In genomic region chrX:110002300-110003166, GRCh38 we compare ENCODE assay signal across 8 cellular contexts. TPM values are rescaled to one million over a fixed set of nuclear protein-coding genes. Genes with fewer than 3 reads are reported as not detected.
DNase-seq lines count a peak whose midpoint lies in the region; ATAC-seq and TF ChIP-seq lines count a peak whose summit lies in the region.

Gene TMEM164 (plus strand): TSS chrX:110003114. CDS start chrX:110003775, 661 bp downstream.

- CTCF ChIA-PET in PC-9 (lab: Charles Lee), result interaction anchor here (1.0 kb wide), 1 partner anchor 144 kb away, joined by 7 read pairs; no protein-coding TSS in a partner anchor

- no peaks in the 10 kb centered on the region for H3K36me3 ChIP-seq in HUES64 (ENCODE audit: insufficient read depth, low read length)
- H3K36me3 ChIP-seq in PC-9 (ENCODE audit: low read depth), result no peaks in the 10 kb centered on the region
- H3K36me3 ChIP-seq in muscle layer of duodenum (ENCODE audit: control insufficient read depth in 1 of 2, insufficient read depth in 2 of 2, low read length in 2 of 2), result no peaks in the 10 kb centered on the region

- intact Hi-C loops in PC-9 (cut with micrococcal nuclease; ENCODE audit: unreplicated experiment), result loop anchor here (1.0 to 5.0 kb wide), 4 partner anchors 50 to 400 kb away; no protein-coding TSS in a partner anchor

- H2AFZ ChIP-seq in PC-9, result peak within 1 kb of the TSS; percentile 91

- ATAC-seq in GM21423 (IDR thresholded peaks at IDR 0.05; ENCODE audit: unreplicated experiment) (peak; percentile 85), esophagus mucosa (peak; percentile 85)

- DNase-seq in D341Med (ENCODE audit: low spot score), result peak; percentile 82
- DNase-seq in PC-9, result peak; percentile 70 to 94
- DNase-seq in activated T-cell treated with anti-CD3 and anti-CD28 coated beads, Interleukin-2, amount 50 U/mL, for 1 hour, result peak; percentile 80
- peak; percentile 70 to 78 for DNase-seq in stimulated activated CD8-positive, alpha-beta memory T cell treated with anti-CD3 and anti-CD28 coated beads, Interleukin-7, amount 100 ng/mL, for 4 hours (ENCODE audit: low read depth in 2 of 2)

- under 1% methylated on average over 78 of the region's 83 CpGs for WGBS in HUES64

- no TSS peak for BruUV-seq in PC-9 (replicated peaks; lab: Mats Ljungman, UMichigan)

- H3F3A ChIP-seq in PC-9 (ENCODE audit: insufficient read depth, low read depth), result peaks cover 15% of the 10 kb centered on the region; the same call in 1 of the 2 replicates

- no peaks in the 10 kb centered on the region for H3K9me2 ChIP-seq in PC-9 (ENCODE audit: insufficient read depth)

- peak within 1 kb of the TSS; percentile 89 for H3K4me2 ChIP-seq in PC-9

- POLR2A ChIA-PET in PC-9 (lab: Charles Lee; ENCODE audit: unreplicated experiment), result interaction anchor here (0.5 to 0.7 kb wide), 5 partner anchors 65 to 1736 kb away, joined by 3 to 15 read pairs (median 3); no protein-coding TSS in a partner anchor

- H3K4me1 ChIP-seq in HUES64 (ENCODE audit: insufficient read depth, low read length), result no peaks in the 10 kb centered on the region
- peaks cover 37% of the 10 kb centered on the region for H3K4me1 ChIP-seq in PC-9 (replicated peaks; ENCODE audit: insufficient read depth)
- H3K4me1 ChIP-seq in muscle layer of duodenum (ENCODE audit: control insufficient read depth in 1 of 2, insufficient read depth in 2 of 2, low read length in 2 of 2), result peaks cover 6 to 13% of the 10 kb centered on the region in 2 donors

- H3K9me3 ChIP-seq in HUES64 (ENCODE audit: insufficient read depth, low read depth, low read length) (no peaks in the 10 kb centered on the region), PC-9 (ENCODE audit: insufficient read depth, low read depth) (no peaks in the 10 kb centered on the region), muscle layer of duodenum (ENCODE audit: control insufficient read depth in 1 of 2, low read length in 2 of 2) (no peaks in the 10 kb centered on the region)

- peaks cover 41% of the 10 kb centered on the region for H3K79me2 ChIP-seq in PC-9 (ENCODE audit: low read depth)

- H3K27me3 ChIP-seq in HUES64 (ENCODE audit: insufficient read depth, low read length) (no peaks in the 10 kb centered on the region), PC-9 (ENCODE audit: insufficient read depth, low read depth) (no peaks in the 10 kb centered on the region), muscle layer of duodenum (ENCODE audit: low read depth, low read length) (no peaks in the 10 kb centered on the region)

- no peak for TF ChIP-seq CTCF in PC-9 (conservative IDR thresholded peaks at IDR 0.05)

- peak within 1 kb of the TSS; percentile 71 for H3K9ac ChIP-seq in HUES64 (ENCODE audit: low read depth, low read length)

- no peaks in the 10 kb centered on the region for H4K20me1 ChIP-seq in PC-9 (ENCODE audit: insufficient read depth)

- H3K4me3 ChIP-seq in HUES64 (ENCODE audit: low read length) (peak within 1 kb of the TSS; percentile 69), PC-9 (peak within 1 kb of the TSS; percentile 70), muscle layer of duodenum (ENCODE audit: low read depth in 1 of 2, low read length in 2 of 2) (peak within 1 kb of the TSS; percentile 59 to 63)

- H3K27ac ChIP-seq in HUES64 (ENCODE audit: low read depth, low read length), result peak within 1 kb of the TSS; percentile 55; the same call in 1 of the 2 replicates
- H3K27ac ChIP-seq in PC-9, result peak within 1 kb of the TSS; percentile 72
- peak within 1 kb of the TSS; percentile 60 for H3K27ac ChIP-seq in muscle layer of duodenum (ENCODE audit: low read length)

RNA-seq across cellular contexts. Expression of gene TMEM164, which starts in this region (rescaled TPM):
- polyA plus RNA-seq in HUES64 (2013, experiment 1 of 2), result 11.2 TPM
- polyA plus RNA-seq in HUES64 (2013, experiment 2 of 2), result 12.0 TPM
- total RNA-seq in PC-9 (2021), result 44.5 and 53.1 TPM in 2 replicates
- total RNA-seq in esophagus mucosa, result 22.4 TPM

Comparison
In these comparisons a context has a peak if more than half of its experiments do, and no peak if none do; other contexts are left out.
1. Peak in every context shown above with its lines: DNase-seq, ATAC-seq, H3K4me3 ChIP-seq and H3K27ac ChIP-seq.